In the genomic region with DNA sequence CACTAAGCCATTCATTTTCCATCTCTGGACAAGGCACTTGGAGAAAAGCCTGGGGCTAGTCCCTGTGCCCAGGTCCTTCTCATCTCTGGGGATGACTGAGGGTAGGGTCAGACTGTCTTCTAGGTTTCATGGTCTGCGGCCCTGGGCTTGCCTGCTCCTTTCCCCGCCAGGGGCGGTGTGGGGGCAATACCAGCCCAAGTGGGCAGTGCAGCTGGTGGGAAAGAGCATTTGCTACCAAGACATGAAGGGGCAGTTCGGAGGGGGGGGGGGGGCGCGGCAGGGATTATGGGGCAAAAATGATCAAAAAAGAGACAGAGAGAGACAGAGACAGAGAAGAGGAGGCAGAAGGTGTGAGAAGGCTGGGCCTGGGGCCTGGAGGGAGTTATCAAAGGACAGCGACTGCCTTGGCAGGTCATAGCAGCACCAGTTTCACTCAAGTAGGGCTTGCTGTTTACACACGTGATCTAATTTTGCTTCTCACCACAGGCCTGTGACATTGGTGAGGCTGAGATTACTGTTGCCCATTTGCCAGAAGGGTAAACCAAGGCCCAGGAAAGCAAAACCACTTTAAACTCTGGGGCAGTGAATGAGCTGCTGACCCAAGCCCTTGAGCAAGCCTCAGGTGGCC, we compare ENCODE assay signal across 11 cellular contexts.
"Had no signal": no experiment of that assay in that cellular context is flagged by ENCODE, and none has a peak within 500 bp of the region (broad histone marks: within the 10 kb centered on the region; RNA-seq: fewer than 3 reads in every experiment).

No MANE protein-coding gene starts in this region.

- ATAC-seq: activated CD4-positive, CD25-positive, alpha-beta regulatory T cell treated with anti-CD3 and anti-CD28 coated beads, Interleukin-2, amount 50 U/mL, for 24 hours; right lobe of liver had no signal

- H3K4me3 ChIP-seq: prostate gland, right lobe of liver, transverse colon had no signal

- H3K27ac ChIP-seq: brain microvascular endothelial cell, prostate gland, right lobe of liver, transverse colon had no signal

- DNase-seq: activated CD4-positive, alpha-beta T cell treated with anti-CD3 and anti-CD28 coated beads, Interleukin-2, amount 50 U/mL, for 4 hours; activated effector memory CD4-positive, alpha-beta T cell treated with Interleukin-2 at 50 U/mL for 16 hours; activated T-cell treated with anti-CD3 and anti-CD28 coated beads, Interleukin-2, amount 50 U/mL, for 24 hours; stimulated activated CD4-positive, alpha-beta T cell treated with anti-CD3 and anti-CD28 coated beads, Interleukin-2, amount 100 ng/mL, for 24 hours; stimulated activated naive CD4-positive, alpha-beta T cell; substantia nigra; transverse colon had no signal

- H3K27me3 ChIP-seq: brain microvascular endothelial cell, right lobe of liver, transverse colon had no signal

- H3K9me3 ChIP-seq: prostate gland, right lobe of liver, transverse colon had no signal

- H3K36me3 ChIP-seq: brain microvascular endothelial cell, prostate gland, right lobe of liver, transverse colon had no signal

- H3K4me1 ChIP-seq: prostate gland, right lobe of liver, transverse colon had no signal
